ENCODE assay signal across 16 cellular contexts in the genomic region with DNA sequence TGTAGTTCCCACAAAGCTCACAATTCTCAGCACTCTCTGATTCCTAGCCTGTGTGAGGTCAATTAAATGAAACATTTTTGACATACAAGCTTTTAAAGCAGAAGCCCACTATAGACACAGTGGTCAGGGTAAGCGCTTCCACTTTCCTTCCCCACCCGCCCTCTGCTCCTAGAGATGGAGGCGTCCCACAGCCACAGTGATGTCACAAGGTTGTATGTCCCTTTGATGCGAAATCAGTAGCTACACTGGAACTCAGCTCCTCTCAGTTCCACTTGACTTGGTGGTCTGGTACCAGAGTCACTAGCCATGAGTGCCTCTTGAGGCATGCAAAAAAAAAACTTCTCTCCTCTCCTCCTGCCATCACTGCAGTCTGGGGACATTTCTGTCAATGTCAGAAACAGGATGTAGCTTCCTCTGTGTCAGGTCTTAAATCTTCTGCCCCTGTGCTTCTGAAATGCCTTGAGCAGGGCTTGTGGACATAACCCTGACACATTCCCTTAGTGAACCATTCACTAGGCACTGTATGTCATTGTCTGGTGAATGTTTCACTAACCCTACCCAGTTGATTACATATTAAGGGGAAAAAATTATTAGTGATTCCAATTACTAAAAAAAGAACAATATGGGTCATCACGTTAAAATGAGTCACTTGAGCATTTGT. TPM values are rescaled to one million over a fixed set of nuclear protein-coding genes. Genes with fewer than 3 reads are reported as not detected.
DNase-seq lines count a peak whose midpoint lies in the region; ATAC-seq and TF ChIP-seq lines count a peak whose summit lies in the region.
"Had no signal": no experiment of that assay in that cellular context is flagged by ENCODE, and none has a peak within 500 bp of the region (broad histone marks: within the 10 kb centered on the region; RNA-seq: fewer than 3 reads in every experiment).

No MANE protein-coding gene starts in this region.

- no peak overlapping the region for H3K4me3 Mint-ChIP-seq in T-helper 17 cell
- H3K4me3 Mint-ChIP-seq: dendritic cell treated with granulocyte-macrophage colony-stimulating factor and Interleukin-4, amounts not matched to agents 40 ng/mL and 50 ng/mL, for 4 days; stimulated activated naive CD8-positive, alpha-beta T cell treated with anti-CD3 and anti-CD28 coated beads, Interleukin-15, amount 100 ng/mL, for 72 hours had no signal

- no peaks in the 10 kb centered on the region for H3K4me1 Mint-ChIP-seq in T-helper 17 cell

- intact Hi-C loops in vagina (cut with DNase I): loop anchor here (5.0 kb wide), 1 partner anchor 1317 kb away; no protein-coding TSS in a partner anchor

- H3K27ac ChIP-seq in vagina: no peak overlapping the region
- H3K27ac ChIP-seq: foreskin keratinocyte, KMS-11 had no signal

- no peaks in the 10 kb centered on the region for H3K4me1 ChIP-seq in vagina
- H3K4me1 ChIP-seq: foreskin keratinocyte had no signal

- H3K9me3 ChIP-seq in T-helper 17 cell (ENCODE audit: control insufficient read depth, low read length, poor library complexity, severe bottlenecking) (no peaks in the 10 kb centered on the region), vagina (no peaks in the 10 kb centered on the region)

- H3K27ac Mint-ChIP-seq in T-helper 17 cell: peak overlapping the region; percentile 39
- H3K27ac Mint-ChIP-seq: dendritic cell treated with granulocyte-macrophage colony-stimulating factor and Interleukin-4, amounts not matched to agents 40 ng/mL and 50 ng/mL, for 4 days; stimulated activated naive CD8-positive, alpha-beta T cell treated with anti-CD3 and anti-CD28 coated beads, Interleukin-15, amount 100 ng/mL, for 72 hours had no signal

- DNase-seq in activated CD4-positive, CD25-positive, alpha-beta regulatory T cell treated with anti-CD3 and anti-CD28 coated beads, Interleukin-2, amount 50 U/mL, for 72 hours: no peak
- DNase-seq in T-helper 17 cell: no peak
- DNase-seq in vagina (ENCODE audit: extremely low spot score in 2 of 2): no peak
- DNase-seq in activated CD8-positive, alpha-beta memory T cell treated with anti-CD3 and anti-CD28 coated beads, Interleukin-2, amount 50 U/mL, for 48 hours: no peak
- DNase-seq in pons (ENCODE audit: low spot score): no peak
- no peak for DNase-seq in nucleus accumbens (lab: John Stamatoyannopoulos, UW)
- DNase-seq: 8988T; DMS153; foreskin keratinocyte; NCI-H2171 treated with DMSO at 0.1 percent for 48 hours; stimulated activated naive CD8-positive, alpha-beta T cell treated with anti-CD3 and anti-CD28 coated beads, Interleukin-15, amount 100 ng/mL, for 72 hours had no signal

- TF ChIP-seq CTCF in vagina (IDR thresholded peaks at IDR 0.05): no peak

- H3K4me3 ChIP-seq in vagina: no peak overlapping the region

- no peak for TF ChIP-seq POLR2A in vagina (IDR thresholded peaks at IDR 0.05)

- no peaks in the 10 kb centered on the region for H3K36me3 ChIP-seq in vagina

- no peaks in the 10 kb centered on the region for H3K36me3 Mint-ChIP-seq in T-helper 17 cell (ENCODE audit: low read depth)

- ATAC-seq in activated CD4-positive, CD25-positive, alpha-beta regulatory T cell treated with anti-CD3 and anti-CD28 coated beads, Interleukin-2, amount 50 U/mL, for 24 hours: peak; percentile 17 to 46
- ATAC-seq in HG02981 (IDR thresholded peaks at IDR 0.05; ENCODE audit: unreplicated experiment) (peak; percentile 88), T-helper 17 cell (no peak)
- ATAC-seq: foreskin keratinocyte; stimulated activated naive CD8-positive, alpha-beta T cell treated with anti-CD3 and anti-CD28 coated beads, Interleukin-15, amount 100 ng/mL, for 72 hours had no signal

- no peaks in the 10 kb centered on the region for H3K27me3 ChIP-seq in vagina
- H3K27me3 ChIP-seq: foreskin keratinocyte had no signal

- no peaks in the 10 kb centered on the region for H3K27me3 Mint-ChIP-seq in T-helper 17 cell
- H3K27me3 Mint-ChIP-seq: dendritic cell treated with granulocyte-macrophage colony-stimulating factor and Interleukin-4, amounts not matched to agents 40 ng/mL and 50 ng/mL, for 4 days had no signal

RNA-seq across cellular contexts. Expression of a gene that starts 7.8 kb away (rescaled TPM):
- under 1 TPM in 1 of 2 donors, not detected in 1; 0.31 TPM for total RNA-seq in T-helper 17 cell
- total RNA-seq in vagina: 8.8 TPM
- total RNA-seq: foreskin keratinocyte, osteoblast had no signal
